ENCODE assay signal across 27 cellular contexts in the genomic region with DNA sequence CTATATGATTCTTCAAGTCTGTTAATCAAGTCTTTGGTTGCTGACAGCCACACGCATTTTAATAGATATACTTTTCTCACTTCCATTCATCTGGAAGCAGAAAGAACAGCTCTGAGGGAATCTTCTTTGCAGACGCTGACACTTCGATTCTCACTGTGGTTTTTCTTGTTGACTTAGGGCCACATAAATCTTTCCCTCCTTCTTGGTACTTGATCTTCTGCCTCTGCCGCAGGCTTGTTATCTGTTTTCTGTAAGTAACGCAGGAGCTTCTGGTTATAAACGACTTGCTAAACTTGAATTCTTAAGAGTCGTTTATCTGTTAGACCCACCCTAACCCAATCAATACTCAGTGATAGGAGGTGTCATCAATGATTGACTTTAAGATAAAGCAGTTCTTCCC.
A peak's percentile ranks its signal among the peaks of the same experiment; 100 is the strongest.
DNase-seq lines count a peak whose midpoint lies in the region; ATAC-seq, FAIRE-seq and TF ChIP-seq lines count a peak whose summit lies in the region.
"Had no signal": no experiment of that assay in that cellular context is flagged by ENCODE, and none has a peak within 500 bp of the region (broad histone marks: within the 10 kb centered on the region; RNA-seq: fewer than 3 reads in every experiment).

No MANE protein-coding gene starts in this region.

- no peaks in the 10 kb centered on the region for H3K9me3 ChIP-seq in breast epithelium
- no peaks in the 10 kb centered on the region for H3K9me3 ChIP-seq in K562 (replicated peaks; ENCODE audit: control insufficient read depth, insufficient read depth, low read depth, low read length)

- H4K8ac ChIP-seq in mesendoderm (ENCODE audit: low read depth, low read length) = no peak overlapping the region

- H2BK15ac ChIP-seq in mesendoderm (replicated peaks; ENCODE audit: low read depth) = no peak overlapping the region

- TF ChIP-seq CTCF in MCF 10A (IDR thresholded peaks at IDR 0.05; ENCODE audit: unreplicated experiment) (no peak), breast epithelium (IDR thresholded peaks at IDR 0.05) (no peak), K562 (IDR thresholded peaks at IDR 0.05 in 2 of 3, conservative IDR thresholded peaks at IDR 0.05 in 1 of 3; ENCODE audit: insufficient read depth in 2 of 3, low read depth in 1 of 3, low read length in 3 of 3) (no peak)

- peaks cover 20% of the 10 kb centered on the region for H3K4me1 Mint-ChIP-seq in MCF 10A (ENCODE audit: insufficient read depth, unreplicated experiment)
- H3K4me1 Mint-ChIP-seq: CD14-positive monocyte; CD4-positive, alpha-beta memory T cell; CD4-positive, CD25-positive, alpha-beta regulatory T cell; CD8-positive, alpha-beta memory T cell had no signal

- H3K4me3 Mint-ChIP-seq in MCF 10A (ENCODE audit: unreplicated experiment) = no peak overlapping the region
- H3K4me3 Mint-ChIP-seq: CD14-positive monocyte; CD4-positive, alpha-beta memory T cell; CD4-positive, CD25-positive, alpha-beta regulatory T cell; CD8-positive, alpha-beta memory T cell had no signal

- no peak overlapping the region for H3K27ac ChIP-seq in breast epithelium
- no peak overlapping the region for H3K27ac ChIP-seq in K562 (ENCODE audit: extremely low read depth, low read depth, low read length)
- H3K27ac ChIP-seq in mesendoderm (ENCODE audit: low read depth, low read length) = no peak overlapping the region
- H3K27ac ChIP-seq: 22Rv1, A549, BLaER1 had no signal

- no peak overlapping the region for H3K4ac ChIP-seq in mesendoderm (ENCODE audit: low read depth, low read length)

- no peak overlapping the region for H2AFZ ChIP-seq in K562 (ENCODE audit: low read depth, low read length)

- intact Hi-C loops in MCF 10A (cut with micrococcal nuclease) (no loop called here), breast epithelium (cut with DNase I; ENCODE audit: low total_unique reads) (no loop called here), K562 (cut with micrococcal nuclease) (no loop called here)

- no peak overlapping the region for H2BK120ac ChIP-seq in mesendoderm (ENCODE audit: low read depth, low read length)

- no peak for TF ChIP-seq POLR2A in breast epithelium (IDR thresholded peaks at IDR 0.05)
- TF ChIP-seq POLR2A in K562 (conservative IDR thresholded peaks at IDR 0.05) = no peak

- H3K9ac ChIP-seq in K562 (ENCODE audit: insufficient read depth in 1 of 2, low read depth in 2 of 2, low read length in 2 of 2) (no peak overlapping the region), mesendoderm (ENCODE audit: low read length) (no peak overlapping the region)
- H3K9ac ChIP-seq: BLaER1 had no signal

- no peak overlapping the region for H4K5ac ChIP-seq in mesendoderm (ENCODE audit: low read length)

- no peaks in the 10 kb centered on the region for H3K79me1 ChIP-seq in mesendoderm (ENCODE audit: low read length)

- H3K27me3 ChIP-seq in breast epithelium = no peaks in the 10 kb centered on the region
- no peaks in the 10 kb centered on the region for H3K27me3 ChIP-seq in K562 (ENCODE audit: control insufficient read depth in 2 of 2, insufficient read depth in 2 of 2, low read length in 2 of 2)
- H3K27me3 ChIP-seq in mesendoderm (ENCODE audit: insufficient read depth, low read length, poor library complexity) = no peaks in the 10 kb centered on the region
- H3K27me3 ChIP-seq: BE2C, BLaER1 had no signal

- TF ChIP-seq RAD21 in K562 (CRISPR knock-in tag; conservative IDR thresholded peaks at IDR 0.05 in 1 of 2, IDR thresholded peaks at IDR 0.05 in 1 of 2) = no peak

- H3K4me2 ChIP-seq in K562 (ENCODE audit: insufficient read depth, low read length) (no peak overlapping the region), mesendoderm (ENCODE audit: low read length) (no peak overlapping the region)
- H3K4me2 ChIP-seq: A549, BLaER1 had no signal

- no peak for TF ChIP-seq EP300 in K562 (IDR thresholded peaks at IDR 0.05; ENCODE audit: low read length)

- POLR2A ChIA-PET in MCF 10A (lab: Yijun Ruan, JAX) = interaction anchor here (0.6 to 1.3 kb wide), 3 partner anchors 30 to 268 kb away, joined by 3 read pairs; partner anchors contain the start of gene SULF2
- POLR2A ChIA-PET in K562 (lab: Yijun Ruan, JAX) = interaction anchor here (0.6 to 1.9 kb wide), 2 partner anchors 10 to 647 kb away, joined by 3 to 5 read pairs; no protein-coding TSS in a partner anchor

- no peak overlapping the region for H3K23ac ChIP-seq in mesendoderm (ENCODE audit: low read length)

- no peak overlapping the region for H2AK5ac ChIP-seq in mesendoderm (ENCODE audit: low read length)

- in situ Hi-C loops in K562 (cut with MboI) = no loop called here

- FAIRE-seq in K562 (lab: Jason Lieb, UNC) = no peak
- FAIRE-seq: A549, GM12878, GM12892, GM18507, GM19239 had no signal

- BruUV-seq in MCF 10A (replicated peaks; lab: Mats Ljungman, UMichigan) = no TSS peak
- BruUV-seq in K562 (replicated peaks; lab: Mats Ljungman, UMichigan) = no TSS peak

- H3K4me1 ChIP-seq in breast epithelium (no peaks in the 10 kb centered on the region), K562 (replicated peaks in 1 of 2; ENCODE audit: control insufficient read depth in 2 of 2, insufficient read depth in 2 of 2, low read length in 2 of 2) (no peaks in the 10 kb centered on the region), mesendoderm (ENCODE audit: control insufficient read depth, low read depth, low read length) (no peaks in the 10 kb centered on the region)
- H3K4me1 ChIP-seq: BLaER1 had no signal

- H3K56ac ChIP-seq in mesendoderm (ENCODE audit: low read length) = no peak overlapping the region

- H2BK5ac ChIP-seq in mesendoderm (ENCODE audit: low read length) = no peak overlapping the region

- DNase-seq in MCF 10A (ENCODE audit: unreplicated experiment) (no peak), breast epithelium (ENCODE audit: low spot score in 2 of 2) (no peak), K562 (ENCODE audit: extremely low read depth in 1 of 4, low spot score in 3 of 4) (no peak), mesendoderm (peak; percentile 68), AML-193 (lab: John Stamatoyannopoulos, UW) (no peak), GM19238 (ENCODE audit: insufficient read length, low spot score) (no peak)
- DNase-seq: BE2C; C1 segment of cervical spinal cord; CD4-positive, alpha-beta memory T cell; CD4-positive, CD25-positive, alpha-beta regulatory T cell; CD8-positive, alpha-beta memory T cell; COR-L47; DMS 273 treated with DMSO at 0.1 percent for 48 hours; DMS153; DMS53; DMS79; DND-41; EL; GDM1 had no signal

- H3K79me2 ChIP-seq in K562 (ENCODE audit: control insufficient read depth, insufficient read depth, low read length) (no peaks in the 10 kb centered on the region), mesendoderm (ENCODE audit: control insufficient read depth, insufficient read depth, low read length) (no peaks in the 10 kb centered on the region)

- peak overlapping the region; percentile 94 for H3K27ac Mint-ChIP-seq in MCF 10A (ENCODE audit: low read depth, unreplicated experiment)
- H3K27ac Mint-ChIP-seq: CD14-positive monocyte; CD4-positive, alpha-beta memory T cell; CD4-positive, CD25-positive, alpha-beta regulatory T cell; CD8-positive, alpha-beta memory T cell had no signal

- H4K20me1 ChIP-seq in K562 (replicated peaks; ENCODE audit: control insufficient read depth, insufficient read depth, low read length) = no peaks in the 10 kb centered on the region
- H4K20me1 ChIP-seq: BLaER1 had no signal

- no peak overlapping the region for H3K4me3 ChIP-seq in breast epithelium
- no peak overlapping the region for H3K4me3 ChIP-seq in K562
- no peak overlapping the region for H3K4me3 ChIP-seq in mesendoderm (ENCODE audit: low read length)
- H3K4me3 ChIP-seq: A549, BLaER1, GM12878 had no signal

- no peaks in the 10 kb centered on the region for H3K36me3 ChIP-seq in breast epithelium
- H3K36me3 ChIP-seq in K562 (ENCODE audit: control insufficient read depth, insufficient read depth, low read length) = no peaks in the 10 kb centered on the region
- no peaks in the 10 kb centered on the region for H3K36me3 ChIP-seq in mesendoderm (ENCODE audit: control insufficient read depth, insufficient read depth, low read length)
- H3K36me3 ChIP-seq: BE2C, BLaER1 had no signal

- ATAC-seq in K562 = no peak
- ATAC-seq: A549, GM12878 had no signal

- no peaks in the 10 kb centered on the region for H3K9me1 ChIP-seq in K562 (ENCODE audit: control insufficient read depth, insufficient read depth, low read length)

- no peaks in the 10 kb centered on the region for H3K9me3 Mint-ChIP-seq in MCF 10A (ENCODE audit: unreplicated experiment)

- under 1% methylated on average over 7 of the region's 7 CpGs for WGBS in K562 (ENCODE audit: insufficient coverage, low coverage, missing lambda C conversion rate)
- WGBS in mesendoderm (ENCODE audit: extremely low coverage, insufficient coverage, low lambda C conversion rate) = no CpG with 5 or more reads among the region's 7 CpGs

- CTCF ChIA-PET in MCF 10A (lab: Yijun Ruan, JAX) = interaction anchor here (0.6 to 2.4 kb wide), 3 partner anchors 236 to 271 kb away, joined by 3 to 11 read pairs (median 4); no protein-coding TSS in a partner anchor
- CTCF ChIA-PET in K562 (lab: Yijun Ruan, JAX; ENCODE audit: low intra/inter-chr PET ratio) = no interaction called here

- H3K27me3 Mint-ChIP-seq in MCF 10A (ENCODE audit: insufficient read depth, unreplicated experiment) = no peaks in the 10 kb centered on the region

- H3K18ac ChIP-seq in mesendoderm (ENCODE audit: low read length) = no peak overlapping the region

- no peaks in the 10 kb centered on the region for H3K36me3 Mint-ChIP-seq in MCF 10A (ENCODE audit: insufficient read depth, unreplicated experiment)
- H3K36me3 Mint-ChIP-seq: CD14-positive monocyte; CD4-positive, alpha-beta memory T cell; CD4-positive, CD25-positive, alpha-beta regulatory T cell; CD8-positive, alpha-beta memory T cell had no signal

TF ChIP-seq in K562, 482 proteins besides CTCF, POLR2A, EP300 and RAD21 (continues in another document):
- TF ChIP-seq MTF1 (CRISPR knock-in tag; IDR thresholded peaks at IDR 0.05; ENCODE audit: borderline replicate concordance) = no peak
- no peak for TF ChIP-seq ZC3H11A (IDR thresholded peaks at IDR 0.05; ENCODE audit: low read depth, low read length)
- no peak for TF ChIP-seq RFX5 (IDR thresholded peaks at IDR 0.05; ENCODE audit: low read depth, low read length)
- TF ChIP-seq MCM2 (IDR thresholded peaks at IDR 0.05; ENCODE audit: low read depth) = no peak
- TF ChIP-seq ZNF121 (CRISPR knock-in tag; conservative IDR thresholded peaks at IDR 0.05) = no peak
